9 cellular contexts compared by ENCODE assay signal in genomic region chr22:28637225-28637624, GRCh38.
"Had no signal": no experiment of that assay in that cellular context is flagged by ENCODE, and none has a peak within 500 bp of the region (broad histone marks: within the 10 kb centered on the region; RNA-seq: fewer than 3 reads in every experiment).

No MANE protein-coding gene starts in this region.

- H3K27ac ChIP-seq: GM23248 had no signal

- DNase-seq: GM23248, GOT3, H7, H9, HCEC 1CT, HFFc6 had no signal

- H3K27ac Mint-ChIP-seq: GM23338, H9, HFFc6 had no signal

- H3K4me1 ChIP-seq: HAP-1 had no signal

- H3K9me3 ChIP-seq: HAP-1 had no signal

- H3K36me3 ChIP-seq: HAP-1 had no signal

- H3K4me3 Mint-ChIP-seq: GM23338, H9, HFFc6 had no signal

- H3K4me1 Mint-ChIP-seq: GM23338 had no signal

- H3K9me3 Mint-ChIP-seq: GM23338, H9, HFFc6 had no signal

- ATAC-seq: GM23338, HCT116 had no signal

- H3K4me3 ChIP-seq: GM23248, GM23338, HAP-1 had no signal
